1 cellular context compared by ENCODE assay signal in genomic region chr6:37244430-37245310, GRCh38.
TF ChIP-seq lines count a peak whose summit lies in the region.

No MANE protein-coding gene starts in this region.

TF ChIP-seq in HepG2, 621 proteins besides CTCF, POLR2A, EP300 and RAD21 (continued from another document and continues in another):
- TF ChIP-seq JUND (CRISPR knock-in tag; IDR thresholded peaks at IDR 0.05) (no peak), STAG1 (CRISPR knock-in tag; IDR thresholded peaks at IDR 0.05) (no peak), HIC2 (CRISPR knock-in tag; IDR thresholded peaks at IDR 0.05; ENCODE audit: low read depth) (no peak), TRIM24 (CRISPR knock-in tag; IDR thresholded peaks at IDR 0.05) (no peak), SATB2 (CRISPR knock-in tag; IDR thresholded peaks at IDR 0.05) (peak; percentile 72; the same call in 1 of the 2 replicates), ZNF331 (CRISPR knock-in tag; IDR thresholded peaks at IDR 0.05) (peak; percentile 77; the same call in 1 of the 2 replicates), ZZZ3 (CRISPR knock-in tag; IDR thresholded peaks at IDR 0.05; ENCODE audit: borderline replicate concordance) (no peak), TFDP2 (CRISPR knock-in tag; IDR thresholded peaks at IDR 0.05) (peak; percentile 51; the same call in 1 of the 2 replicates), NR3C1 (CRISPR knock-in tag; IDR thresholded peaks at IDR 0.05) (no peak), FOXP4 (CRISPR knock-in tag; IDR thresholded peaks at IDR 0.05) (peak; percentile 75; the same call in 1 of the 2 replicates), RBFOX2 (IDR thresholded peaks at IDR 0.05; ENCODE audit: low read depth, low read length) (no peak), CHCHD3 (CRISPR knock-in tag; IDR thresholded peaks at IDR 0.05) (no peak), HNF1B (CRISPR knock-in tag; IDR thresholded peaks at IDR 0.05) (peak; percentile 76), ZC3H4 (CRISPR knock-in tag; IDR thresholded peaks at IDR 0.05; ENCODE audit: borderline replicate concordance) (no peak), NPAS2 (CRISPR knock-in tag; IDR thresholded peaks at IDR 0.05; ENCODE audit: borderline replicate concordance) (no peak), PAXIP1 (CRISPR knock-in tag; conservative IDR thresholded peaks at IDR 0.05) (peak; percentile 49), ZNF839 (CRISPR knock-in tag; IDR thresholded peaks at IDR 0.05; ENCODE audit: borderline replicate concordance) (no peak), ZNF709 (CRISPR knock-in tag; IDR thresholded peaks at IDR 0.05) (peak; percentile 49; the same call in 1 of the 2 replicates), ZNF761 (CRISPR knock-in tag; conservative IDR thresholded peaks at IDR 0.05) (peak; percentile 51; the same call in 1 of the 2 replicates), KMT2A (CRISPR knock-in tag; IDR thresholded peaks at IDR 0.05) (no peak), ONECUT2 (CRISPR knock-in tag; IDR thresholded peaks at IDR 0.05) (0 out of 2 replicates have a peak, but pooled peaks have one; percentile 21), ZNF225 (CRISPR knock-in tag; IDR thresholded peaks at IDR 0.05) (no peak; the same call in 1 of the 2 replicates), PAX8 (CRISPR knock-in tag; IDR thresholded peaks at IDR 0.05; ENCODE audit: borderline replicate concordance) (0 out of 2 replicates have a peak, but pooled peaks have one; percentile 66), GTF2F1 (IDR thresholded peaks at IDR 0.05; ENCODE audit: low read length) (no peak), ZSCAN12 (CRISPR knock-in tag; IDR thresholded peaks at IDR 0.05) (no peak), GPN1 (CRISPR knock-in tag; IDR thresholded peaks at IDR 0.05; ENCODE audit: borderline replicate concordance) (no peak), HNRNPK (IDR thresholded peaks at IDR 0.05; ENCODE audit: low read depth, low read length, poor library complexity, severe bottlenecking) (no peak), ZNF7 (CRISPR knock-in tag; IDR thresholded peaks at IDR 0.05) (no peak), E2F5 (CRISPR knock-in tag; conservative IDR thresholded peaks at IDR 0.05) (0 out of 2 replicates have a peak, but pooled peaks have one; percentile 31), ZNF670 (CRISPR knock-in tag; IDR thresholded peaks at IDR 0.05; ENCODE audit: borderline replicate concordance) (no peak), ZNF704 (CRISPR knock-in tag; IDR thresholded peaks at IDR 0.05; ENCODE audit: borderline replicate concordance) (no peak), ZBTB44 (CRISPR knock-in tag; IDR thresholded peaks at IDR 0.05) (no peak), KLF16 (CRISPR knock-in tag; IDR thresholded peaks at IDR 0.05) (peak in 1 of 2 experiments; percentile 36; a peak in 1 of 4 replicates), ZNF317 (CRISPR knock-in tag; IDR thresholded peaks at IDR 0.05) (0 out of 2 replicates have a peak, but pooled peaks have one; percentile 19), CEBPZ (IDR thresholded peaks at IDR 0.05; ENCODE audit: low read length) (no peak), HNRNPL (IDR thresholded peaks at IDR 0.05; ENCODE audit: low read depth, low read length) (no peak), POLR2G (IDR thresholded peaks at IDR 0.05; ENCODE audit: low read depth, low read length) (no peak), AGO2 (optimal IDR thresholded peaks at IDR 0.05; ENCODE audit: low read depth, low read length) (no peak), ZNF597 (CRISPR knock-in tag; IDR thresholded peaks at IDR 0.05) (no peak), TERF1 (CRISPR knock-in tag; IDR thresholded peaks at IDR 0.05) (no peak)
